ENCODE assay signal across 8 cellular contexts in genomic region chr14:69151458-69152180, GRCh38. TPM values are rescaled to one million over a fixed set of nuclear protein-coding genes. Genes with fewer than 3 reads are reported as not detected.
DNase-seq lines count a peak whose midpoint lies in the region; ATAC-seq and TF ChIP-seq lines count a peak whose summit lies in the region.

No MANE protein-coding gene starts in this region.

- intact Hi-C loops in activated CD8-positive, alpha-beta T cell treated with anti-CD3 and anti-CD28 coated beads for 36 hours (cut with micrococcal nuclease): loop anchor here (2.0 kb wide), 1 partner anchor 23 kb away; no protein-coding TSS in a partner anchor
- intact Hi-C loops in lower lobe of right lung (cut with DNase I): no loop called here

- H3K4me3 ChIP-seq in AG04449 (ENCODE audit: low read depth, low read length): peak overlapping the region; percentile 84
- peak overlapping the region; percentile 75 for H3K4me3 ChIP-seq in lower lobe of right lung

- H3K27me3 ChIP-seq in lower lobe of right lung (ENCODE audit: low read depth): no peaks in the 10 kb centered on the region

- H3K36me3 ChIP-seq in lower lobe of right lung: peaks cover 18% of the 10 kb centered on the region

- H3K9me3 ChIP-seq in lower lobe of right lung: no peaks in the 10 kb centered on the region

- DNase-seq in AG04449 (ENCODE audit: low read depth, low spot score): no peak
- DNase-seq in NCI-H82 treated with DMSO at 0.1 percent for 48 hours (lab: John Stamatoyannopoulos, UW; ENCODE audit: unreplicated experiment): peak; percentile 40
- peak; percentile 82 for DNase-seq in activated CD8-positive, alpha-beta T cell treated with anti-CD3 and anti-CD28 coated beads for 36 hours
- peak; percentile 95 for DNase-seq in ecto neural progenitor cell (ENCODE audit: low spot score)
- DNase-seq in lower lobe of right lung: peak; percentile 84
- DNase-seq in stimulated activated CD4-positive, alpha-beta T cell treated with anti-CD3 and anti-CD28 coated beads, TNF-alpha, amount 100 ng/mL, for 24 hours (ENCODE audit: low read depth in 3 of 3): peak; percentile 55 to 75 (median 56)

- peak overlapping the region; percentile 95 for H3K27ac Mint-ChIP-seq in activated CD8-positive, alpha-beta T cell treated with anti-CD3 and anti-CD28 coated beads for 36 hours

- peaks cover 21% of the 10 kb centered on the region for H3K36me3 Mint-ChIP-seq in activated CD8-positive, alpha-beta T cell treated with anti-CD3 and anti-CD28 coated beads for 36 hours (ENCODE audit: low read depth)

- H3K4me1 Mint-ChIP-seq in activated CD8-positive, alpha-beta T cell treated with anti-CD3 and anti-CD28 coated beads for 36 hours (ENCODE audit: low read depth): peaks cover 47% of the 10 kb centered on the region

- H3K4me3 Mint-ChIP-seq in activated CD8-positive, alpha-beta T cell treated with anti-CD3 and anti-CD28 coated beads for 36 hours: peak overlapping the region; percentile 84

- POLR2A ChIA-PET in AG04449 (lab: Yijun Ruan, JAX): interaction anchor here (0.7 to 1.5 kb wide), 2 partner anchors 19 to 194 kb away, joined by 4 to 5 read pairs; no protein-coding TSS in a partner anchor
- POLR2A ChIA-PET in activated CD8-positive, alpha-beta T cell treated with anti-CD3 and anti-CD28 coated beads for 36 hours (lab: Charles Lee): interaction anchor here (0.5 to 4.4 kb wide), 10 partner anchors 12 to 1441 kb away, joined by 3 to 27 read pairs (median 4); no protein-coding TSS in a partner anchor

- peak; percentile 26 for TF ChIP-seq CTCF in AG04449 (IDR thresholded peaks at IDR 0.05; ENCODE audit: insufficient read depth, low read length, missing control alignments)
- TF ChIP-seq CTCF in activated CD8-positive, alpha-beta T cell treated with anti-CD3 and anti-CD28 coated beads for 36 hours (IDR thresholded peaks at IDR 0.05): peak; percentile 76
- peak; percentile 61 for TF ChIP-seq CTCF in lower lobe of right lung (IDR thresholded peaks at IDR 0.05)

- peaks cover 46% of the 10 kb centered on the region for H3K4me1 ChIP-seq in lower lobe of right lung

- ATAC-seq in GM18867 (IDR thresholded peaks at IDR 0.05; ENCODE audit: unreplicated experiment) (peak; percentile 39), HG03439 (IDR thresholded peaks at IDR 0.05; ENCODE audit: unreplicated experiment) (peak; percentile 69), lower lobe of right lung (peak; percentile 84 to 88)
- peak; percentile 64 for ATAC-seq in activated CD8-positive, alpha-beta T cell treated with anti-CD3 and anti-CD28 coated beads for 36 hours

- peaks cover 2% of the 10 kb centered on the region for H3K27me3 Mint-ChIP-seq in activated CD8-positive, alpha-beta T cell treated with anti-CD3 and anti-CD28 coated beads for 36 hours

- H3K27ac ChIP-seq in lower lobe of right lung: peak overlapping the region; percentile 93

- H3K9me3 Mint-ChIP-seq in activated CD8-positive, alpha-beta T cell treated with anti-CD3 and anti-CD28 coated beads for 36 hours: no peaks in the 10 kb centered on the region

- CTCF ChIA-PET in AG04449 (lab: Yijun Ruan, JAX): interaction anchor here (0.6 to 4.2 kb wide), 12 partner anchors 8 to 91 kb away, joined by 3 to 34 read pairs (median 4); no protein-coding TSS in a partner anchor
- CTCF ChIA-PET in activated CD8-positive, alpha-beta T cell treated with anti-CD3 and anti-CD28 coated beads for 36 hours (lab: Charles Lee): interaction anchor here (0.7 to 10.6 kb wide), 9 partner anchors 8 to 285 kb away, joined by 3 to 218 read pairs (median 3); partner anchors contain the start of gene EXD2

RNA-seq across cellular contexts. Expression of gene DCAF5, which starts 1.3 kb away (rescaled TPM):
- total RNA-seq in activated CD8-positive, alpha-beta T cell treated with anti-CD3 and anti-CD28 coated beads for 36 hours: 10 to 100 TPM; 34.3 to 36.5 TPM
- total RNA-seq in lower lobe of right lung: 54.5 TPM

RNA-seq across cellular contexts. Expression of gene EXD2, which starts 39.7 kb away (rescaled TPM):
- total RNA-seq in activated CD8-positive, alpha-beta T cell treated with anti-CD3 and anti-CD28 coated beads for 36 hours: 10 to 100 TPM in 1 of 2 experiments, 1 to 10 TPM in 1; 9.4 to 10.7 TPM
- total RNA-seq in lower lobe of right lung: 23.7 TPM

Comparison
In these comparisons a context has a peak if more than half of its experiments do, and no peak if none do; other contexts are left out.
1. CTCF ChIP-seq: peak in every context shown above with its lines; median percentile 76 in activated CD8-positive, alpha-beta T cell treated with anti-CD3 and anti-CD28 coated beads for 36 hours; 61 in lower lobe of right lung; 26 in AG04449.